1 cellular context compared by ENCODE assay signal in genomic region chr17:60747069-60747808, GRCh38.
TF ChIP-seq lines count a peak whose summit lies in the region.

No MANE protein-coding gene starts in this region.

TF ChIP-seq in K562, 482 proteins besides CTCF, POLR2A, EP300 and RAD21 (continued from another document):
- no peak for TF ChIP-seq IRF9 (tag; IDR thresholded peaks at IDR 0.05)
- no peak for TF ChIP-seq ZNF282 (CRISPR knock-in tag; IDR thresholded peaks at IDR 0.05)
- TF ChIP-seq CBX1 (IDR thresholded peaks at IDR 0.05; ENCODE audit: low read depth) = no peak
- no peak for TF ChIP-seq CSDE1 (IDR thresholded peaks at IDR 0.05)
- TF ChIP-seq BRD9 (IDR thresholded peaks at IDR 0.05; ENCODE audit: low read depth, partially characterized antibody) = no peak
- TF ChIP-seq EWSR1 (IDR thresholded peaks at IDR 0.05; ENCODE audit: borderline replicate concordance, low read depth, partially characterized antibody) = peak; percentile 31
- no peak for TF ChIP-seq ZNF766 (CRISPR knock-in tag; conservative IDR thresholded peaks at IDR 0.05)
- TF ChIP-seq BCLAF1 (IDR thresholded peaks at IDR 0.05; ENCODE audit: borderline replicate concordance in 1 of 2, control insufficient read depth in 1 of 2, low read depth in 2 of 2, low read length in 1 of 2) = peak in 1 of 2 experiments; percentile 60; a peak in 1 of 4 replicates
- TF ChIP-seq ZNF384 (IDR thresholded peaks at IDR 0.05; ENCODE audit: low read depth, low read length) = no peak
- TF ChIP-seq, protein P1, sequence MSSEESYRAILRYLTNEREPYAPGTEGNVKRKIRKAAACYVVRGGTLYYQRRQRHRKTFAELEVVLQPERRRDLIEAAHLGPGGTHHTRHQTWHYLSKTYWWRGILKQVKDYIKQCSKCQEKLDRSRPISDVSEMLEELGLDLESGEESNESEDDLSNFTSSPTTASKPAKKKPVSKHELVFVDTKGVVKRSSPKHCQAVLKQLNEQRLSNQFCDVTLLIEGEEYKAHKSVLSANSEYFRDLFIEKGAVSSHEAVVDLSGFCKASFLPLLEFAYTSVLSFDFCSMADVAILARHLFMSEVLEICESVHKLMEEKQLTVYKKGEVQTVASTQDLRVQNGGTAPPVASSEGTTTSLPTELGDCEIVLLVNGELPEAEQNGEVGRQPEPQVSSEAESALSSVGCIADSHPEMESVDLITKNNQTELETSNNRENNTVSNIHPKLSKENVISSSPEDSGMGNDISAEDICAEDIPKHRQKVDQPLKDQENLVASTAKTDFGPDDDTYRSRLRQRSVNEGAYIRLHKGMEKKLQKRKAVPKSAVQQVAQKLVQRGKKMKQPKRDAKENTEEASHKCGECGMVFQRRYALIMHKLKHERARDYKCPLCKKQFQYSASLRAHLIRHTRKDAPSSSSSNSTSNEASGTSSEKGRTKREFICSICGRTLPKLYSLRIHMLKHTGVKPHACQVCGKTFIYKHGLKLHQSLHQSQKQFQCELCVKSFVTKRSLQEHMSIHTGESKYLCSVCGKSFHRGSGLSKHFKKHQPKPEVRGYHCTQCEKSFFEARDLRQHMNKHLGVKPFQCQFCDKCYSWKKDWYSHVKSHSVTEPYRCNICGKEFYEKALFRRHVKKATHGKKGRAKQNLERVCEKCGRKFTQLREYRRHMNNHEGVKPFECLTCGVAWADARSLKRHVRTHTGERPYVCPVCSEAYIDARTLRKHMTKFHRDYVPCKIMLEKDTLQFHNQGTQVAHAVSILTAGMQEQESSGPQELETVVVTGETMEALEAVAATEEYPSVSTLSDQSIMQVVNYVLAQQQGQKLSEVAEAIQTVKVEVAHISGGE (CRISPR knock-in tag; IDR thresholded peaks at IDR 0.05) = peak in 1 of 3 experiments; percentile 90; a peak in 2 of 6 replicates
